Comparison of ENCODE assay signal across 12 cellular contexts in the genomic region with DNA sequence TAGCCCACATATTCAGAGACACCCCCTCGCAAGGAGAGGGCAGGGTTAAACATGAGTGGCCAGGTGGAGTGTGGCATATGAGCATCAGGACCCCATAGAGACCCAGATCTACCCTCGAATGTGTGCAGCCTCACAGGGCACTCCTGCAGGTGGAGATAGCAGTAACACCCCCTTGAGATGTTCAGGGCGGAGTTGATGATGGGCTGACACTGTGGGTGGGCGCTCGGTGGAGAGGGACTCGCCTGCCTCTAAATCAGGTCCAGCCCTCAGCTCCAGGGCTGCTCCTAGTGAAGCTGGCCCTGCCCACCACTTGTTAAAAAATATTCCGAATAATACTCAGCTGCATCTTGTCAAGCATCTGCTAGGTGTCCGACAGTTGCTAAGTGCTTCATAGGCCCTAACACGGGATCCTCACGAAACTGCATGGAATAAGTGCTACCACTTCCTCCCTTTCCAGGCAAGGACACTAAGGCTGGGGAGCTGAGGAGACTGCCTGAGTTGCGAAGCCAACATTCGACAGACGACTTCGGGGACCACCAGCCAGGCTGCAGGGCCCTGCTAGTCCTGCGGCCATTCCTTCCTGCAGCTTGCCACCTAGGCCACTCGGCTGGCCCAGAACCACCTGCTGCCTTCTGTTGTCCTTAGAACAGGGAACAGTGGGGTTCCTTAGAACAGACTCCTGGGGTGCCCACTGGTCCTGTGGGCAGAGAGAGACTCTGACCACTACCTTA.
DNase-seq lines count a peak whose midpoint lies in the region; ATAC-seq, FAIRE-seq and TF ChIP-seq lines count a peak whose summit lies in the region.
"Had no signal": no experiment of that assay in that cellular context is flagged by ENCODE, and none has a peak within 500 bp of the region (broad histone marks: within the 10 kb centered on the region; RNA-seq: fewer than 3 reads in every experiment).

No MANE protein-coding gene starts in this region.

- no peak for TF ChIP-seq CTCF in H1 (IDR thresholded peaks at IDR 0.05; ENCODE audit: control extremely low read depth in 1 of 3, insufficient read depth in 1 of 3, low read depth in 1 of 3, low read length in 3 of 3)
- no peak for TF ChIP-seq CTCF in osteoblast (IDR thresholded peaks at IDR 0.05; ENCODE audit: extremely low read depth, low read depth, low read length)

- peak; percentile 10 for DNase-seq in DMS79 treated with DMSO at 0.1 percent for 48 hours (lab: John Stamatoyannopoulos, UW)
- no peak for DNase-seq in DMS79 (lab: John Stamatoyannopoulos, UW)
- DNase-seq in H1 (ENCODE audit: low read depth in 1 of 2, low spot score in 2 of 2) = no peak
- DNase-seq in osteoblast (ENCODE audit: insufficient read length, low spot score, missing footprints) = peak; percentile 58
- DNase-seq: Caco-2, GOT3, HCEC 1CT had no signal

- H3K79me2 ChIP-seq in H1 (ENCODE audit: control insufficient read depth in 1 of 2, insufficient read depth in 2 of 2, low read length in 2 of 2) (no peaks in the 10 kb centered on the region), osteoblast (ENCODE audit: insufficient read depth, low read length) (no peaks in the 10 kb centered on the region)

- POLR2A ChIA-PET in H1 (lab: Charles Lee; ENCODE audit: partially characterized antibody) = interaction anchor here (1.2 kb wide), 1 partner anchor 24 kb away, joined by 3 read pairs; no protein-coding TSS in a partner anchor

- TF ChIP-seq EP300 in H1 (IDR thresholded peaks at IDR 0.05; ENCODE audit: borderline replicate concordance in 1 of 2, low read depth in 2 of 2, low read length in 2 of 2) = no peak

- H3K9me3 ChIP-seq in BLaER1 = peaks cover 1% of the 10 kb centered on the region; the same call in 1 of the 2 replicates
- no peaks in the 10 kb centered on the region for H3K9me3 ChIP-seq in H1 (ENCODE audit: insufficient read depth in 2 of 2, low read depth in 1 of 2, low read length in 1 of 2)
- H3K9me3 ChIP-seq in osteoblast (ENCODE audit: low read depth, low read length) = no peaks in the 10 kb centered on the region
- H3K9me3 ChIP-seq: Caco-2 had no signal

- peak overlapping the region; percentile 3 for H4K91ac ChIP-seq in H1 (replicated peaks; ENCODE audit: insufficient read length, low read length)

- WGBS in H1 (ENCODE audit: extremely low coverage in 1 of 2, insufficient coverage in 1 of 2, insufficient read length in 1 of 2, insufficient replicate concordance in 2 of 2, low coverage in 1 of 2, low lambda C conversion rate in 2 of 2, missing lambda C conversion rate in 1 of 2), 2 experiments = 90% methylated on average over 16 of the region's 16 CpGs; no CpG with 5 or more reads in 1 of the 2 experiments

- H3K27me3 ChIP-seq in BLaER1 = no peaks in the 10 kb centered on the region
- peaks cover 0 to 7% (median 2%) of the 10 kb centered on the region in 4 experiments; a peak in 2 of 7 replicates for H3K27me3 ChIP-seq in H1 (replicated peaks in 1 of 4; ENCODE audit: control insufficient read depth in 3 of 4, extremely low read depth in 1 of 4, insufficient read depth in 3 of 4, low read length in 3 of 4)
- peaks cover 19% of the 10 kb centered on the region for H3K27me3 ChIP-seq in osteoblast (ENCODE audit: insufficient read depth, low read length)

- CTCF ChIA-PET in H1 (lab: Charles Lee; ENCODE audit: partially characterized antibody) = interaction anchor here (0.6 to 3.4 kb wide), 8 partner anchors 11 to 407 kb away, joined by 3 to 12 read pairs (median 3); no protein-coding TSS in a partner anchor

- ATAC-seq in GM18498 (IDR thresholded peaks at IDR 0.05; ENCODE audit: unreplicated experiment) (no peak), GM21576 (IDR thresholded peaks at IDR 0.05; ENCODE audit: unreplicated experiment) (no peak)

- no peak overlapping the region for H3K23ac ChIP-seq in H1 (ENCODE audit: insufficient read length)

- H2BK12ac ChIP-seq in H1 (ENCODE audit: low read depth, low read length) = no peak overlapping the region; the same call in 1 of the 2 replicates

- no peak overlapping the region for H3K14ac ChIP-seq in H1 (ENCODE audit: insufficient read length)

- H2BK20ac ChIP-seq in H1 (ENCODE audit: low read length) = peak overlapping the region; percentile 32; the same call in 1 of the 2 replicates

- H3K79me1 ChIP-seq in H1 (ENCODE audit: low read depth, low read length) = no peaks in the 10 kb centered on the region

- no peak overlapping the region for H3K4ac ChIP-seq in H1 (replicated peaks; ENCODE audit: insufficient read length, low read depth, low read length)

- H3K4me1 ChIP-seq in BLaER1 (peaks cover 94% of the 10 kb centered on the region), H1 (replicated peaks in 1 of 4; ENCODE audit: control insufficient read depth in 3 of 4, insufficient read depth in 4 of 4, low read length in 3 of 4) (peaks cover 5 to 33% (median 13%) of the 10 kb centered on the region in 4 experiments), osteoblast (ENCODE audit: insufficient read depth, low read length) (no peaks in the 10 kb centered on the region)

- H4K5ac ChIP-seq in H1 (ENCODE audit: insufficient read length, low read depth, low read length) = no peak overlapping the region

- TF ChIP-seq RAD21 in H1 (IDR thresholded peaks at IDR 0.05 in 1 of 2, conservative IDR thresholded peaks at IDR 0.05 in 1 of 2; ENCODE audit: low read depth in 2 of 2, low read length in 2 of 2) = no peak

- peak overlapping the region; percentile 7; the same call in 1 of the 2 replicates for H2AK5ac ChIP-seq in H1 (ENCODE audit: low read depth, low read length)

- H2BK5ac ChIP-seq in H1 (ENCODE audit: low read depth, low read length) = no peak overlapping the region

- H3K36me3 ChIP-seq in BLaER1 (no peaks in the 10 kb centered on the region), H1 (ENCODE audit: control insufficient read depth in 2 of 4, insufficient read depth in 4 of 4, low read length in 3 of 4) (no peaks in the 10 kb centered on the region), osteoblast (ENCODE audit: insufficient read depth, low read length) (no peaks in the 10 kb centered on the region)

- H3K4me3 ChIP-seq in BLaER1 (no peak overlapping the region), H1 (ENCODE audit: extremely low read depth in 1 of 4, insufficient read depth in 2 of 4, low read depth in 3 of 4, low read length in 4 of 4) (no peak overlapping the region), osteoblast (ENCODE audit: insufficient read depth, low read length) (no peak overlapping the region)

- H3K27ac ChIP-seq in BLaER1 = no peak overlapping the region
- H3K27ac ChIP-seq in H1 (ENCODE audit: low read depth, low read length) = no peak overlapping the region
- H3K27ac ChIP-seq in osteoblast (ENCODE audit: low read depth, low read length) = no peak overlapping the region
- H3K27ac ChIP-seq: 22Rv1, HL-60 had no signal

- H3K9ac ChIP-seq in BLaER1 (no peak overlapping the region), H1 (replicated peaks in 1 of 4; ENCODE audit: extremely low read depth in 1 of 4, low read depth in 3 of 4, low read length in 3 of 4) (no peak overlapping the region)

- no peak overlapping the region for H3K56ac ChIP-seq in H1 (replicated peaks; ENCODE audit: insufficient read length, low read depth, low read length)

- peak overlapping the region; percentile 78 for H3K18ac ChIP-seq in H1 (ENCODE audit: extremely low read depth, low read length)

- H4K20me1 ChIP-seq in BLaER1 (no peaks in the 10 kb centered on the region), H1 (replicated peaks in 1 of 2; ENCODE audit: control insufficient read depth in 1 of 2, insufficient read depth in 2 of 2, low read length in 2 of 2) (no peaks in the 10 kb centered on the region), osteoblast (ENCODE audit: insufficient read depth, low read length) (no peaks in the 10 kb centered on the region)

- H3K4me2 ChIP-seq in BLaER1 = 0 out of 2 replicates have a peak overlapping the region, but pooled peaks have one; percentile 74
- H3K4me2 ChIP-seq in H1 (ENCODE audit: insufficient read depth in 1 of 2, low read depth in 2 of 2, low read length in 2 of 2) = no peak overlapping the region; a peak in 1 of 4 replicates
- H3K4me2 ChIP-seq in osteoblast (ENCODE audit: insufficient read depth, low read length) = no peak overlapping the region

- peak overlapping the region; percentile 29; the same call in 1 of the 2 replicates for H2BK15ac ChIP-seq in H1 (ENCODE audit: low read length)

- H2AFZ ChIP-seq in H1 (ENCODE audit: low read length) (no peak overlapping the region), osteoblast (ENCODE audit: low read length) (no peak overlapping the region)

- no peak for TF ChIP-seq POLR2A in H1 (IDR thresholded peaks at IDR 0.05; ENCODE audit: control extremely low read depth in 1 of 2, low read depth in 2 of 2, low read length in 2 of 2)

- H4K8ac ChIP-seq in H1 (ENCODE audit: extremely low read depth, insufficient read depth, low read length) = no peak overlapping the region; the same call in 1 of the 2 replicates

- H2BK120ac ChIP-seq in H1 (replicated peaks; ENCODE audit: low read depth, low read length) = no peak overlapping the region

- H3K23me2 ChIP-seq in H1 (ENCODE audit: low read depth, low read length) = no peaks in the 10 kb centered on the region

- FAIRE-seq in H1 (lab: Jason Lieb, UNC) = no peak

TF ChIP-seq in H1, 55 proteins besides CTCF, POLR2A, EP300 and RAD21:
- TF ChIP-seq PHF8 (conservative IDR thresholded peaks at IDR 0.05; ENCODE audit: low read depth, low read length) = no peak
- TF ChIP-seq SRF (IDR thresholded peaks at IDR 0.05; ENCODE audit: low read depth, low read length) = no peak
- no peak for TF ChIP-seq BACH1 (IDR thresholded peaks at IDR 0.05; ENCODE audit: low read length)
- no peak for TF ChIP-seq TAF7 (optimal IDR thresholded peaks at IDR 0.05; ENCODE audit: borderline replicate concordance, low read depth, low read length)
- TF ChIP-seq HDAC2 (IDR thresholded peaks at IDR 0.05; ENCODE audit: borderline replicate concordance in 1 of 2, low read depth in 2 of 2, low read length in 2 of 2) = no peak
- TF ChIP-seq, protein P1, sequence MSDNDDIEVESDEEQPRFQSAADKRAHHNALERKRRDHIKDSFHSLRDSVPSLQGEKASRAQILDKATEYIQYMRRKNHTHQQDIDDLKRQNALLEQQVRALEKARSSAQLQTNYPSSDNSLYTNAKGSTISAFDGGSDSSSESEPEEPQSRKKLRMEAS (IDR thresholded peaks at IDR 0.05) = no peak
- TF ChIP-seq SP1 (IDR thresholded peaks at IDR 0.05; ENCODE audit: low read depth, low read length) = no peak
- no peak for TF ChIP-seq CREB1 (IDR thresholded peaks at IDR 0.05)

Comparison
In these comparisons a context has a peak if more than half of its experiments do, and no peak if none do; other contexts are left out.
1. DNase-seq: peak in DMS79 treated with DMSO at 0.1 percent for 48 hours (single experiment) and osteoblast (single experiment); none in DMS79 (single experiment) and H1 (0 of 2).